In the genomic region with DNA sequence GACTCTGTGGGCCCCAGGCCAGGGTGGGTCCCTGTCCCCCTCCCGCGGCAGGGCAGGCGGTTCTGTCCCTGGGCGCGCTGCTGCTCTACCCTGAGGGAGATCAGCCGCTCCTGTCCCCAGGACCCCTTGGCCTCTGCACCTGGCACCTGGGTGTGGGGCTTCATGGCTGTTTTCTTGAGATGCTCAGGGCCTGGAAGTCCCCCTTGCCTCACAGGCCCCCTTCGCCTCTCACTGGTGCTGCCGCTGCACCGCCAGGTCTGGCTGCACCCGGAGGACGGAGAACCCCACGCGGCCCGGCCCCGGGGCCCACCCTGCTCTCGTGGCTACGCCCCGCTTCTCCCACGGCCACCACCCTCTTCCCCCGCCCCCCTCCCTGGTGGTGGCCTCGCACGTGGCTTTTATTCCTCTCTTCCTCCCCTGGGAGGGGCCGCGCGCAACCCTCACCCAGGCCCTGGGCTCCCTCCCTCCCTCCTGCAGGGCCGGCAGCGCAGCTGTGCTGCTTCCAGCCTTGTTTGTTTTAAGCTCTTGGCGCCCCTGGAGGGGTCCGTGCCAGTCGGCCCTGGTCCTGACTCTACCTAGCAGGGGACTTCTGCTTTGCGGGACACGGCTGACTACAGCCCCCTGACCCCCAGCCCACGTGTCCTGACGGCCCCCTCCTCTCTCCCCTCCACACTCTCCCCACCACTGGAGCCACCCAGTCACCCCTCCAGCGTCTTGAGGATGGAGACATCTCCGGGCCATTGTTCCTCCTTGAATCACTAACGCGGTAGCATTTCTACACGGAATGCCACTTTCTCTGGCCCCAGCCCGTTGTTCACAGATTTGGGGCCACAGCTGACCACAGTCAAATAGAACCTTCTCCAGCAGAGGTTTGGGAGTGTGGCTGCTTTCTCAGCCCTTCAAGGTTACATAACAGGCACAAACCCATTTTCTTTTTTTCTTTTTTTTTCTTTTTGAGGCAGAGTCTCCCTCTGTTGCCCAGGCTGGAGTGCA, we compare ENCODE assay signal across 14 cellular contexts. TPM values are rescaled to one million over a fixed set of nuclear protein-coding genes. Genes with fewer than 3 reads are reported as not detected.
DNase-seq lines count a peak whose midpoint lies in the region; ATAC-seq, FAIRE-seq and TF ChIP-seq lines count a peak whose summit lies in the region.
"Had no signal": no experiment of that assay in that cellular context is flagged by ENCODE, and none has a peak within 500 bp of the region (broad histone marks: within the 10 kb centered on the region; RNA-seq: fewer than 3 reads in every experiment).

No MANE protein-coding gene starts in this region.

- H3K4me3 ChIP-seq in right lobe of liver (no peak overlapping the region), HepG2 (replicated peaks in 1 of 3; ENCODE audit: insufficient read depth in 1 of 3, low read depth in 2 of 3, low read length in 3 of 3) (no peak overlapping the region), aorta (ENCODE audit: low read length in 2 of 2) (no peak overlapping the region), sigmoid colon (peak overlapping the region in 1 of 4 donors; percentile 15)
- H3K4me3 ChIP-seq: tibial artery had no signal

- no peak overlapping the region for H3K4me2 ChIP-seq in HepG2 (ENCODE audit: low read depth, low read length)

- CTCF ChIA-PET in HepG2 (lab: Yijun Ruan, JAX; ENCODE audit: low intra/inter-chr PET ratio, low total read pairs): no interaction called here

- H3K27ac ChIP-seq in right lobe of liver: no peak overlapping the region
- H3K27ac ChIP-seq in HepG2 (ENCODE audit: extremely low read length, insufficient read depth, low read length): no peak overlapping the region
- H3K27ac ChIP-seq in aorta (ENCODE audit: low read depth in 1 of 2, low read length in 2 of 2): no peak overlapping the region
- H3K27ac ChIP-seq in sigmoid colon: no peak overlapping the region
- H3K27ac ChIP-seq: tibial artery had no signal

- no peaks in the 10 kb centered on the region for H3K9me3 Mint-ChIP-seq in dendritic cell treated with granulocyte-macrophage colony-stimulating factor and Interleukin-4, amounts not matched to agents 40 ng/mL and 50 ng/mL, for 4 days
- H3K9me3 Mint-ChIP-seq: T-helper 1 cell treated with Interleukin-12 subunit alpha and Interleukin-12 subunit beta and Interleukin-4 antibody, amounts not matched to agents 30 μg/mL and 1 μg/mL, for 36 hours had no signal

- H3K79me2 ChIP-seq in HepG2 (ENCODE audit: insufficient read depth, low read length): no peaks in the 10 kb centered on the region

- H3K4me1 ChIP-seq in right lobe of liver: no peaks in the 10 kb centered on the region
- H3K4me1 ChIP-seq in HepG2 (ENCODE audit: insufficient read depth, low read length): no peaks in the 10 kb centered on the region
- H3K4me1 ChIP-seq in aorta (ENCODE audit: control insufficient read depth in 1 of 2, insufficient read depth in 2 of 2, low read length in 2 of 2): no peaks in the 10 kb centered on the region
- peaks cover 0 to 8% (median 3%) of the 10 kb centered on the region in 4 donors for H3K4me1 ChIP-seq in sigmoid colon
- H3K4me1 ChIP-seq: tibial artery had no signal

- POLR2A ChIA-PET in HepG2 (lab: Yijun Ruan, JAX): no interaction called here

- DNase-seq in right lobe of liver (peak in 2 of 3 donors; percentile 36 to 48), HepG2 (ENCODE audit: low spot score) (no peak), mesenteric fat pad (ENCODE audit: low spot score) (peak; percentile 87), aorta (no peak), sigmoid colon (no peak), epidermal melanocyte (ENCODE audit: insufficient read length, low spot score) (no peak), ecto neural progenitor cell (ENCODE audit: low spot score) (no peak)
- DNase-seq: caudate nucleus; CD4-positive, CD25-positive, alpha-beta regulatory T cell; NCI-H82; tibial artery had no signal

- H3K27me3 ChIP-seq in right lobe of liver: no peaks in the 10 kb centered on the region
- no peaks in the 10 kb centered on the region for H3K27me3 ChIP-seq in HepG2 (ENCODE audit: control insufficient read depth in 1 of 2, insufficient read depth in 2 of 2, low read length in 2 of 2)
- H3K27me3 ChIP-seq in aorta (ENCODE audit: control insufficient read depth in 1 of 2, insufficient read depth in 2 of 2, low read length in 1 of 2): no peaks in the 10 kb centered on the region
- H3K27me3 ChIP-seq in sigmoid colon: peaks cover 0 to 27% (median 3%) of the 10 kb centered on the region in 3 donors

- H3K9ac ChIP-seq in HepG2 (ENCODE audit: insufficient read depth, low read depth, low read length): no peak overlapping the region

- in situ Hi-C loops in HepG2 (cut with HindIII; ENCODE audit: extremely low pct_ligation_motif_present, low pct_unique_long_range_greater_than_20kb): no loop called here

- ATAC-seq in right lobe of liver (peak in 3 of 4 donors; percentile 11 to 33 (median 15)), HepG2 (no peak), aorta (ENCODE audit: low FRiP score) (peak; percentile 40)

- H3K9me3 ChIP-seq in right lobe of liver (no peaks in the 10 kb centered on the region), HepG2 (ENCODE audit: low read length) (no peaks in the 10 kb centered on the region), aorta (ENCODE audit: control insufficient read depth, low read length) (no peaks in the 10 kb centered on the region), sigmoid colon (no peaks in the 10 kb centered on the region)
- H3K9me3 ChIP-seq: tibial artery had no signal

- no peak overlapping the region for H2AFZ ChIP-seq in HepG2 (ENCODE audit: low read length)

- TF ChIP-seq EP300 in HepG2 (IDR thresholded peaks at IDR 0.05; ENCODE audit: low read depth in 2 of 2, low read length in 2 of 2) (no peak), HepG2 (CRISPR knock-in tag; IDR thresholded peaks at IDR 0.05; ENCODE audit: borderline replicate concordance) (no peak), sigmoid colon (IDR thresholded peaks at IDR 0.05) (no peak)

- intact Hi-C loops in right lobe of liver (cut with DNase I): no loop called here
- intact Hi-C loops in HepG2 (cut with micrococcal nuclease; ENCODE audit: unreplicated experiment): no loop called here
- intact Hi-C loops in dendritic cell treated with granulocyte-macrophage colony-stimulating factor and Interleukin-4, amounts not matched to agents 40 ng/mL and 50 ng/mL, for 4 days (cut with micrococcal nuclease): no loop called here
- intact Hi-C loops in aorta (cut with DNase I): no loop called here
- intact Hi-C loops in sigmoid colon (cut with DNase I): no loop called here

- peaks cover 11% of the 10 kb centered on the region for H3K4me1 Mint-ChIP-seq in dendritic cell treated with granulocyte-macrophage colony-stimulating factor and Interleukin-4, amounts not matched to agents 40 ng/mL and 50 ng/mL, for 4 days (ENCODE audit: low read depth)

- WGBS in right lobe of liver (ENCODE audit: insufficient coverage, low coverage, low lambda C conversion rate, missing lambda C conversion rate): 40% methylated on average over 17 of the region's 40 CpGs
- WGBS in HepG2 (ENCODE audit: low lambda C conversion rate): 64% methylated on average over 33 of the region's 40 CpGs
- 13 to 20% methylated on average over 40 of the region's 40 CpGs for WGBS in aorta, 2 donors
- 15 to 22% methylated on average over 40 of the region's 40 CpGs for WGBS in sigmoid colon, 2 donors

- TF ChIP-seq RAD21 in HepG2 (CRISPR knock-in tag; IDR thresholded peaks at IDR 0.05): no peak

- FAIRE-seq in HepG2 (lab: Jason Lieb, UNC): no peak

- no peaks in the 10 kb centered on the region for H3K36me3 Mint-ChIP-seq in dendritic cell treated with granulocyte-macrophage colony-stimulating factor and Interleukin-4, amounts not matched to agents 40 ng/mL and 50 ng/mL, for 4 days (ENCODE audit: low read depth)
- H3K36me3 Mint-ChIP-seq: CD4-positive, CD25-positive, alpha-beta regulatory T cell had no signal

- no peaks in the 10 kb centered on the region for H3K36me3 ChIP-seq in right lobe of liver
- no peaks in the 10 kb centered on the region for H3K36me3 ChIP-seq in HepG2 (replicated peaks in 1 of 2; ENCODE audit: control insufficient read depth in 1 of 2, insufficient read depth in 2 of 2, low read length in 2 of 2)
- H3K36me3 ChIP-seq in aorta (ENCODE audit: control insufficient read depth in 1 of 2, insufficient read depth in 2 of 2, low read length in 1 of 2): no peaks in the 10 kb centered on the region
- no peaks in the 10 kb centered on the region for H3K36me3 ChIP-seq in sigmoid colon
- H3K36me3 ChIP-seq: tibial artery had no signal

- H3K27me3 Mint-ChIP-seq in dendritic cell treated with granulocyte-macrophage colony-stimulating factor and Interleukin-4, amounts not matched to agents 40 ng/mL and 50 ng/mL, for 4 days: peaks cover 26% of the 10 kb centered on the region

- no peak for TF ChIP-seq CTCF in right lobe of liver (IDR thresholded peaks at IDR 0.05)
- TF ChIP-seq CTCF in HepG2 (CRISPR knock-in tag; IDR thresholded peaks at IDR 0.05): no peak
- TF ChIP-seq CTCF in sigmoid colon (IDR thresholded peaks at IDR 0.05): no peak

- peak overlapping the region; percentile 55 for H3K4me3 Mint-ChIP-seq in dendritic cell treated with granulocyte-macrophage colony-stimulating factor and Interleukin-4, amounts not matched to agents 40 ng/mL and 50 ng/mL, for 4 days
- H3K4me3 Mint-ChIP-seq: CD4-positive, CD25-positive, alpha-beta regulatory T cell; T-helper 1 cell treated with Interleukin-12 subunit alpha and Interleukin-12 subunit beta and Interleukin-4 antibody, amounts not matched to agents 30 μg/mL and 1 μg/mL, for 36 hours had no signal

- no TSS peak for BruUV-seq in HepG2 (replicated peaks; lab: Mats Ljungman, UMichigan)

- H4K20me1 ChIP-seq in HepG2 (ENCODE audit: insufficient read depth, low read length): no peaks in the 10 kb centered on the region

- H3K27ac Mint-ChIP-seq in dendritic cell treated with granulocyte-macrophage colony-stimulating factor and Interleukin-4, amounts not matched to agents 40 ng/mL and 50 ng/mL, for 4 days: peak overlapping the region; percentile 44
- H3K27ac Mint-ChIP-seq: CD4-positive, CD25-positive, alpha-beta regulatory T cell; T-helper 1 cell treated with Interleukin-12 subunit alpha and Interleukin-12 subunit beta and Interleukin-4 antibody, amounts not matched to agents 30 μg/mL and 1 μg/mL, for 36 hours had no signal

- TF ChIP-seq POLR2A in right lobe of liver (IDR thresholded peaks at IDR 0.05): no peak
- no peak for TF ChIP-seq POLR2A in HepG2 (IDR thresholded peaks at IDR 0.05; ENCODE audit: insufficient read depth in 1 of 2, low read depth in 2 of 2, low read length in 2 of 2)
- no peak for TF ChIP-seq POLR2A in sigmoid colon (IDR thresholded peaks at IDR 0.05)

RNA-seq across cellular contexts. Expression of a gene that starts 20.6 kb away (rescaled TPM):
- not detected for total RNA-seq in right lobe of liver
- total RNA-seq in HepG2 (2016; rRNA removed; fragmentation: Illumina TruSeq; extraction: Trizol): not detected in 2 replicates
- total RNA-seq in HepG2 (2016; cell fraction: cytosol; rRNA removed; fragmentation: Illumina TruSeq; extraction: Trizol; ENCODE audit: low read depth): not detected in 2 replicates
- total RNA-seq in HepG2 (2016; cell fraction: insoluble cytoplasmic fraction; rRNA removed; fragmentation: Illumina TruSeq; extraction: Trizol): not detected in 2 replicates
- total RNA-seq in HepG2 (2016; cell fraction: membrane; rRNA removed; fragmentation: Illumina TruSeq; extraction: Trizol): not detected in 2 replicates
- not detected in 2 replicates for total RNA-seq in HepG2 (2016; cell fraction: nucleus; rRNA removed; fragmentation: Illumina TruSeq; extraction: Trizol)
- not detected in 2 replicates for polyA plus RNA-seq in HepG2 (2011; rRNA removed)
- polyA plus RNA-seq in HepG2 (2011; cell fraction: cytosol; rRNA removed): not detected in 2 replicates
- polyA plus RNA-seq in HepG2 (2011; cell fraction: nucleus; rRNA removed): not detected in 2 replicates
- not detected in 2 replicates for polyA plus RNA-seq in HepG2 (2012)
- polyA plus RNA-seq in HepG2 (2016; cell fraction: cytosol; fragmentation: Illumina TruSeq; extraction: Trizol; ENCODE audit: low read depth): not detected in 2 replicates
- polyA plus RNA-seq in HepG2 (2016; cell fraction: insoluble cytoplasmic fraction; fragmentation: Illumina TruSeq; extraction: Trizol; ENCODE audit: low read depth): not detected in 2 replicates
- not detected in 2 replicates for polyA plus RNA-seq in HepG2 (2016; cell fraction: membrane; fragmentation: Illumina TruSeq; extraction: Trizol; ENCODE audit: low read depth)
- polyA plus RNA-seq in HepG2 (2016; cell fraction: nucleus; fragmentation: Illumina TruSeq; extraction: Trizol; ENCODE audit: insufficient read depth, low read depth): not detected in 2 replicates
- not detected in 2 replicates for polyA minus RNA-seq in HepG2 (2011; rRNA and poly(A)+ RNA removed; ENCODE audit: low replicate concordance)
- polyA minus RNA-seq in HepG2 (2011; cell fraction: cytosol; rRNA and poly(A)+ RNA removed): not detected in 2 replicates
- polyA minus RNA-seq in HepG2 (2011; cell fraction: nucleus; rRNA and poly(A)+ RNA removed): not detected in 2 replicates
- not detected for total RNA-seq in mesenteric fat pad
- not detected for total RNA-seq in aorta
- polyA plus RNA-seq in aorta: not detected
- not detected for total RNA-seq in sigmoid colon
- not detected for polyA plus RNA-seq in sigmoid colon
- total RNA-seq: CD4-positive, CD25-positive, alpha-beta regulatory T cell; myocyte had no signal
- polyA plus RNA-seq: CD4-positive, CD25-positive, alpha-beta regulatory T cell had no signal

RNA-seq across cellular contexts. Expression of a gene that starts 22.8 kb away (rescaled TPM):
- total RNA-seq in right lobe of liver: not detected
- not detected in 2 replicates for total RNA-seq in HepG2 (2016; rRNA removed; fragmentation: Illumina TruSeq; extraction: Trizol)
- not detected in 2 replicates for total RNA-seq in HepG2 (2016; cell fraction: cytosol; rRNA removed; fragmentation: Illumina TruSeq; extraction: Trizol; ENCODE audit: low read depth)
- not detected in 2 replicates for total RNA-seq in HepG2 (2016; cell fraction: insoluble cytoplasmic fraction; rRNA removed; fragmentation: Illumina TruSeq; extraction: Trizol)
- total RNA-seq in HepG2 (2016; cell fraction: membrane; rRNA removed; fragmentation: Illumina TruSeq; extraction: Trizol): not detected in 2 replicates
- not detected in 2 replicates for total RNA-seq in HepG2 (2016; cell fraction: nucleus; rRNA removed; fragmentation: Illumina TruSeq; extraction: Trizol)
- 0.07 TPM in 1 of 2 replicates, not detected in the other for polyA plus RNA-seq in HepG2 (2011; rRNA removed)
- polyA plus RNA-seq in HepG2 (2011; cell fraction: cytosol; rRNA removed): 0.03 TPM in 1 of 2 replicates, not detected in the other
- not detected in 2 replicates for polyA plus RNA-seq in HepG2 (2011; cell fraction: nucleus; rRNA removed)
- 0.90 and 1.0 TPM in 2 replicates for polyA plus RNA-seq in HepG2 (2012)
- not detected in 2 replicates for polyA plus RNA-seq in HepG2 (2016; cell fraction: cytosol; fragmentation: Illumina TruSeq; extraction: Trizol; ENCODE audit: low read depth)
- not detected in 2 replicates for polyA plus RNA-seq in HepG2 (2016; cell fraction: insoluble cytoplasmic fraction; fragmentation: Illumina TruSeq; extraction: Trizol; ENCODE audit: low read depth)
- not detected in 2 replicates for polyA plus RNA-seq in HepG2 (2016; cell fraction: membrane; fragmentation: Illumina TruSeq; extraction: Trizol; ENCODE audit: low read depth)
- not detected in 2 replicates for polyA plus RNA-seq in HepG2 (2016; cell fraction: nucleus; fragmentation: Illumina TruSeq; extraction: Trizol; ENCODE audit: insufficient read depth, low read depth)
- not detected in 2 replicates for polyA minus RNA-seq in HepG2 (2011; rRNA and poly(A)+ RNA removed; ENCODE audit: low replicate concordance)
- not detected in 2 replicates for polyA minus RNA-seq in HepG2 (2011; cell fraction: cytosol; rRNA and poly(A)+ RNA removed)
- 0.13 TPM in 1 of 2 replicates, not detected in the other for polyA minus RNA-seq in HepG2 (2011; cell fraction: nucleus; rRNA and poly(A)+ RNA removed)
- not detected for total RNA-seq in mesenteric fat pad
- total RNA-seq in aorta: not detected
- not detected for polyA plus RNA-seq in aorta
- total RNA-seq in sigmoid colon: not detected
- polyA plus RNA-seq in sigmoid colon: not detected
- total RNA-seq: CD4-positive, CD25-positive, alpha-beta regulatory T cell; myocyte had no signal
- polyA plus RNA-seq: CD4-positive, CD25-positive, alpha-beta regulatory T cell had no signal

Comparison
In these comparisons a context has a peak if more than half of its experiments do, and no peak if none do; other contexts are left out.
1. DNase-seq: peak in right lobe of liver (2 of 3) and mesenteric fat pad (single experiment); none in HepG2 (single experiment), aorta (0 of 2), sigmoid colon (single experiment), epidermal melanocyte (single experiment) and ecto neural progenitor cell (single experiment).